Comparison of ENCODE assay signal across 22 cellular contexts in genomic region chr6:366389-366788, GRCh38.
"Had no signal": no experiment of that assay in that cellular context is flagged by ENCODE, and none has a peak within 500 bp of the region (broad histone marks: within the 10 kb centered on the region; RNA-seq: fewer than 3 reads in every experiment).

No MANE protein-coding gene starts in this region.

- H3K9me3 ChIP-seq: right lobe of liver had no signal

- H3K9ac ChIP-seq: parathyroid adenoma had no signal

- H3K4me1 ChIP-seq: esophagus muscularis mucosa, gastroesophageal sphincter, left ventricle myocardium inferior, lower lobe of right lung, parathyroid adenoma, psoas muscle, spleen had no signal

- H3K4me3 ChIP-seq: esophagus muscularis mucosa, gastroesophageal sphincter, left ventricle myocardium inferior, lower lobe of right lung, psoas muscle, right lobe of liver, spleen had no signal

- H2AFZ ChIP-seq: parathyroid adenoma had no signal

- H3K79me2 ChIP-seq: parathyroid adenoma had no signal

- DNase-seq: effector memory CD4-positive, alpha-beta T cell; glutamatergic neuron; left cardiac atrium; left ventricle myocardium inferior; lower lobe of right lung; mesenchymal stem cell; midbrain; naive B cell; nephron progenitor cell; psoas muscle; stimulated activated CD4-positive, alpha-beta T cell treated with anti-CD3 and anti-CD28 coated beads, Interleukin-15, amount 100 ng/mL, for 24 hours; stimulated activated CD4-positive, alpha-beta T cell treated with anti-CD3 and anti-CD28 coated beads, Interleukin-1b, Interleukin-23, amount 100 ng/mL, for 48 hours; stimulated activated naive CD4-positive, alpha-beta T cell treated with Interleukin-2 at 50 U/mL for 16 hours; trophoblast cell had no signal

- H3K36me3 ChIP-seq: esophagus muscularis mucosa, gastroesophageal sphincter, left ventricle myocardium inferior, lower lobe of right lung, right lobe of liver, spleen had no signal

- ATAC-seq: gastroesophageal sphincter, left cardiac atrium had no signal

- H3K27ac ChIP-seq: epithelial cell of prostate, esophagus muscularis mucosa, gastroesophageal sphincter, left ventricle myocardium inferior, lower lobe of right lung, parathyroid adenoma, psoas muscle, right lobe of liver, spleen had no signal

- FAIRE-seq: endometrium, kidney had no signal
